11 cellular contexts compared by ENCODE assay signal in the genomic region with DNA sequence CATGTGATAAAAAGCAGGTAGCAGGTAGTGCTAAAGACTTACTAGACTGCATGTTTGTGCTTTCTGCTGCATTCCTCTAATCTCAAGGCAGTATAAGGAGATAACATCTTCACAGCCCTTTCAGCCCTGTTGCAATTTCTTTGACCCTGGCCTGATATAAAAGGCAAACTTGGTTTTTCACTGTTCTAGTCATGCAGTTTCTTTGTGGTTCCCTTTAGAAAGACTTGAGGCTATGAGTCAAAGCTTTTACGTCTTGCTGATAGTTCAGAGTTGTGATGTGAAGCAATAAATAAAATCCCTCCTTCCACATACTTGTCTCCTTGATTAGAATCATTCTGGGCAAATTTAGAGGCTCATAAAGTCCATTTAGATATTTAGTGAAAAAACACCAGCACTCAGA.
A peak's percentile ranks its signal among the peaks of the same experiment; 100 is the strongest.
DNase-seq lines count a peak whose midpoint lies in the region; ATAC-seq and TF ChIP-seq lines count a peak whose summit lies in the region.
"Had no signal": no experiment of that assay in that cellular context is flagged by ENCODE, and none has a peak within 500 bp of the region (broad histone marks: within the 10 kb centered on the region; RNA-seq: fewer than 3 reads in every experiment).

No MANE protein-coding gene starts in this region.

- H3K9me3 Mint-ChIP-seq in T-helper 1 cell treated with Interleukin-12 subunit alpha and Interleukin-12 subunit beta and Interleukin-4 antibody, amounts not matched to agents 30 μg/mL and 1 μg/mL, for 36 hours: peaks cover 2% of the 10 kb centered on the region

- peaks cover 28% of the 10 kb centered on the region for H3K4me1 Mint-ChIP-seq in T-helper 1 cell treated with Interleukin-12 subunit alpha and Interleukin-12 subunit beta and Interleukin-4 antibody, amounts not matched to agents 30 μg/mL and 1 μg/mL, for 36 hours (ENCODE audit: low read depth)

- peak overlapping the region; percentile 33 for H3K9ac ChIP-seq in skeletal muscle satellite cell (ENCODE audit: low read depth, low read length)

- H3K27ac Mint-ChIP-seq in T-helper 1 cell treated with Interleukin-12 subunit alpha and Interleukin-12 subunit beta and Interleukin-4 antibody, amounts not matched to agents 30 μg/mL and 1 μg/mL, for 36 hours: peak overlapping the region; percentile 14

- no peak for ATAC-seq in GM18520 (IDR thresholded peaks at IDR 0.05; ENCODE audit: unreplicated experiment)

- peaks cover 10% of the 10 kb centered on the region for H3K36me3 Mint-ChIP-seq in T-helper 1 cell treated with Interleukin-12 subunit alpha and Interleukin-12 subunit beta and Interleukin-4 antibody, amounts not matched to agents 30 μg/mL and 1 μg/mL, for 36 hours (ENCODE audit: low read depth)

- TF ChIP-seq CTCF in fibroblast of the aortic adventitia (IDR thresholded peaks at IDR 0.05; ENCODE audit: insufficient read depth, low read length): no peak

- no peak overlapping the region for H3K4me3 ChIP-seq in fibroblast of the aortic adventitia (ENCODE audit: low read depth, low read length)
- no peak overlapping the region for H3K4me3 ChIP-seq in skeletal muscle satellite cell (ENCODE audit: low read length)
- H3K4me3 ChIP-seq: lung, skin epidermis had no signal

- H3K4me3 Mint-ChIP-seq in T-helper 1 cell treated with Interleukin-12 subunit alpha and Interleukin-12 subunit beta and Interleukin-4 antibody, amounts not matched to agents 30 μg/mL and 1 μg/mL, for 36 hours: no peak overlapping the region

- H3K27me3 ChIP-seq in skeletal muscle satellite cell (ENCODE audit: control insufficient read depth, insufficient read depth, low read length): no peaks in the 10 kb centered on the region

- H3K36me3 ChIP-seq in skeletal muscle satellite cell (ENCODE audit: insufficient read depth, low read length): no peaks in the 10 kb centered on the region

- H3K4me2 ChIP-seq in skeletal muscle satellite cell (ENCODE audit: low read length): peak overlapping the region; percentile 31

- DNase-seq in HT-29 (ENCODE audit: low spot score): peak; percentile 43
- DNase-seq in fibroblast of the aortic adventitia (ENCODE audit: low read depth): peak; percentile 84
- no peak for DNase-seq in Ammon's horn (ENCODE audit: low spot score)
- DNase-seq in NCI-H526 (lab: John Stamatoyannopoulos, UW): no peak
- DNase-seq: DMS53, NCI-H748 treated with DMSO at 0.1 percent for 48 hours had no signal

- peaks cover 58% of the 10 kb centered on the region for H3K27me3 Mint-ChIP-seq in T-helper 1 cell treated with Interleukin-12 subunit alpha and Interleukin-12 subunit beta and Interleukin-4 antibody, amounts not matched to agents 30 μg/mL and 1 μg/mL, for 36 hours (ENCODE audit: low read depth)

- H3K4me1 ChIP-seq in skeletal muscle satellite cell (ENCODE audit: control insufficient read depth, insufficient read depth, low read length): peaks cover 25% of the 10 kb centered on the region

- H3K9me3 ChIP-seq in skeletal muscle satellite cell (replicated peaks; ENCODE audit: low read length): no peaks in the 10 kb centered on the region

Comparison
In these comparisons a context has a peak if more than half of its experiments do, and no peak if none do; other contexts are left out.
1. DNase-seq: peak in HT-29 (single experiment) and fibroblast of the aortic adventitia (single experiment); none in Ammon's horn (single experiment) and NCI-H526 (0 of 2).